Comparison of ENCODE assay signal across 2 cellular contexts in the genomic region with DNA sequence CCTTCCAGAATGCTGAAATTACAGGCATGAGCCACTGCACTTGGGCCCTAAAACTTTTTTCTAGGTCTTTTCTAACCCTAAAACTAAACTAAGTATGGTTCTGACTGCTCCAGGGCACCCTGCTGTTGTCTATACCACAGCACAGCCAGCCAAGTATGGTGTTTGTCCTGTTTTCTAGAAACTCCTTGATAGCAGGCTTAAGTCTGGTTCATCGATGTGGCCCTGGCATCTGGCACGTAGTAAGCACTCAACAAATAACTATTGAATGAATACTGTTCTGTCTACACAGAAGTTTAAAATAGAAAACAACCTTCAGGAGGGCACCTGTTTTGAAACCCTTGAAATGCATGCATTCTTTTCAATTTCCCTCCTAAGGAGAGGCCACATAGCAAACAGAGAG.
TF ChIP-seq lines count a peak whose summit lies in the region.

No MANE protein-coding gene starts in this region.

TF ChIP-seq in K562, 482 proteins besides CTCF, POLR2A, EP300 and RAD21 (continues in another document):
- TF ChIP-seq ARNT (IDR thresholded peaks at IDR 0.05) (no peak), FOS (IDR thresholded peaks at IDR 0.05; ENCODE audit: extremely low read depth, insufficient read length) (no peak), SMARCA5 (IDR thresholded peaks at IDR 0.05) (no peak), LEF1 (IDR thresholded peaks at IDR 0.05) (no peak), ZKSCAN1 (IDR thresholded peaks at IDR 0.05; ENCODE audit: low read depth, low read length) (no peak), GABPB1 (CRISPR knock-in tag; IDR thresholded peaks at IDR 0.05) (no peak), TEAD2 (tag; IDR thresholded peaks at IDR 0.05) (no peak), CBX1 (IDR thresholded peaks at IDR 0.05; ENCODE audit: low read depth) (no peak), ZNF707 (CRISPR knock-in tag; conservative IDR thresholded peaks at IDR 0.05) (no peak), XRCC4 (IDR thresholded peaks at IDR 0.05; ENCODE audit: extremely low read depth, insufficient read depth, insufficient read length) (no peak), SMARCE1 (IDR thresholded peaks at IDR 0.05) (no peak), RBM17 (IDR thresholded peaks at IDR 0.05; ENCODE audit: borderline replicate concordance, low read depth, low read length) (no peak), ZFX (CRISPR knock-in tag; IDR thresholded peaks at IDR 0.05) (no peak), SMARCA4 (IDR thresholded peaks at IDR 0.05) (no peak)
- TF ChIP-seq, protein P1, sequence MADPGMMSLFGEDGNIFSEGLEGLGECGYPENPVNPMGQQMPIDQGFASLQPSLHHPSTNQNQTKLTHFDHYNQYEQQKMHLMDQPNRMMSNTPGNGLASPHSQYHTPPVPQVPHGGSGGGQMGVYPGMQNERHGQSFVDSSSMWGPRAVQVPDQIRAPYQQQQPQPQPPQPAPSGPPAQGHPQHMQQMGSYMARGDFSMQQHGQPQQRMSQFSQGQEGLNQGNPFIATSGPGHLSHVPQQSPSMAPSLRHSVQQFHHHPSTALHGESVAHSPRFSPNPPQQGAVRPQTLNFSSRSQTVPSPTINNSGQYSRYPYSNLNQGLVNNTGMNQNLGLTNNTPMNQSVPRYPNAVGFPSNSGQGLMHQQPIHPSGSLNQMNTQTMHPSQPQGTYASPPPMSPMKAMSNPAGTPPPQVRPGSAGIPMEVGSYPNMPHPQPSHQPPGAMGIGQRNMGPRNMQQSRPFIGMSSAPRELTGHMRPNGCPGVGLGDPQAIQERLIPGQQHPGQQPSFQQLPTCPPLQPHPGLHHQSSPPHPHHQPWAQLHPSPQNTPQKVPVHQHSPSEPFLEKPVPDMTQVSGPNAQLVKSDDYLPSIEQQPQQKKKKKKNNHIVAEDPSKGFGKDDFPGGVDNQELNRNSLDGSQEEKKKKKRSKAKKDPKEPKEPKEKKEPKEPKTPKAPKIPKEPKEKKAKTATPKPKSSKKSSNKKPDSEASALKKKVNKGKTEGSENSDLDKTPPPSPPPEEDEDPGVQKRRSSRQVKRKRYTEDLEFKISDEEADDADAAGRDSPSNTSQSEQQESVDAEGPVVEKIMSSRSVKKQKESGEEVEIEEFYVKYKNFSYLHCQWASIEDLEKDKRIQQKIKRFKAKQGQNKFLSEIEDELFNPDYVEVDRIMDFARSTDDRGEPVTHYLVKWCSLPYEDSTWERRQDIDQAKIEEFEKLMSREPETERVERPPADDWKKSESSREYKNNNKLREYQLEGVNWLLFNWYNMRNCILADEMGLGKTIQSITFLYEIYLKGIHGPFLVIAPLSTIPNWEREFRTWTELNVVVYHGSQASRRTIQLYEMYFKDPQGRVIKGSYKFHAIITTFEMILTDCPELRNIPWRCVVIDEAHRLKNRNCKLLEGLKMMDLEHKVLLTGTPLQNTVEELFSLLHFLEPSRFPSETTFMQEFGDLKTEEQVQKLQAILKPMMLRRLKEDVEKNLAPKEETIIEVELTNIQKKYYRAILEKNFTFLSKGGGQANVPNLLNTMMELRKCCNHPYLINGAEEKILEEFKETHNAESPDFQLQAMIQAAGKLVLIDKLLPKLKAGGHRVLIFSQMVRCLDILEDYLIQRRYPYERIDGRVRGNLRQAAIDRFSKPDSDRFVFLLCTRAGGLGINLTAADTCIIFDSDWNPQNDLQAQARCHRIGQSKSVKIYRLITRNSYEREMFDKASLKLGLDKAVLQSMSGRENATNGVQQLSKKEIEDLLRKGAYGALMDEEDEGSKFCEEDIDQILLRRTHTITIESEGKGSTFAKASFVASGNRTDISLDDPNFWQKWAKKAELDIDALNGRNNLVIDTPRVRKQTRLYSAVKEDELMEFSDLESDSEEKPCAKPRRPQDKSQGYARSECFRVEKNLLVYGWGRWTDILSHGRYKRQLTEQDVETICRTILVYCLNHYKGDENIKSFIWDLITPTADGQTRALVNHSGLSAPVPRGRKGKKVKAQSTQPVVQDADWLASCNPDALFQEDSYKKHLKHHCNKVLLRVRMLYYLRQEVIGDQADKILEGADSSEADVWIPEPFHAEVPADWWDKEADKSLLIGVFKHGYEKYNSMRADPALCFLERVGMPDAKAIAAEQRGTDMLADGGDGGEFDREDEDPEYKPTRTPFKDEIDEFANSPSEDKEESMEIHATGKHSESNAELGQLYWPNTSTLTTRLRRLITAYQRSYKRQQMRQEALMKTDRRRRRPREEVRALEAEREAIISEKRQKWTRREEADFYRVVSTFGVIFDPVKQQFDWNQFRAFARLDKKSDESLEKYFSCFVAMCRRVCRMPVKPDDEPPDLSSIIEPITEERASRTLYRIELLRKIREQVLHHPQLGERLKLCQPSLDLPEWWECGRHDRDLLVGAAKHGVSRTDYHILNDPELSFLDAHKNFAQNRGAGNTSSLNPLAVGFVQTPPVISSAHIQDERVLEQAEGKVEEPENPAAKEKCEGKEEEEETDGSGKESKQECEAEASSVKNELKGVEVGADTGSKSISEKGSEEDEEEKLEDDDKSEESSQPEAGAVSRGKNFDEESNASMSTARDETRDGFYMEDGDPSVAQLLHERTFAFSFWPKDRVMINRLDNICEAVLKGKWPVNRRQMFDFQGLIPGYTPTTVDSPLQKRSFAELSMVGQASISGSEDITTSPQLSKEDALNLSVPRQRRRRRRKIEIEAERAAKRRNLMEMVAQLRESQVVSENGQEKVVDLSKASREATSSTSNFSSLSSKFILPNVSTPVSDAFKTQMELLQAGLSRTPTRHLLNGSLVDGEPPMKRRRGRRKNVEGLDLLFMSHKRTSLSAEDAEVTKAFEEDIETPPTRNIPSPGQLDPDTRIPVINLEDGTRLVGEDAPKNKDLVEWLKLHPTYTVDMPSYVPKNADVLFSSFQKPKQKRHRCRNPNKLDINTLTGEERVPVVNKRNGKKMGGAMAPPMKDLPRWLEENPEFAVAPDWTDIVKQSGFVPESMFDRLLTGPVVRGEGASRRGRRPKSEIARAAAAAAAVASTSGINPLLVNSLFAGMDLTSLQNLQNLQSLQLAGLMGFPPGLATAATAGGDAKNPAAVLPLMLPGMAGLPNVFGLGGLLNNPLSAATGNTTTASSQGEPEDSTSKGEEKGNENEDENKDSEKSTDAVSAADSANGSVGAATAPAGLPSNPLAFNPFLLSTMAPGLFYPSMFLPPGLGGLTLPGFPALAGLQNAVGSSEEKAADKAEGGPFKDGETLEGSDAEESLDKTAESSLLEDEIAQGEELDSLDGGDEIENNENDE (IDR thresholded peaks at IDR 0.05; ENCODE audit: low read depth, low read length): no peak
- TF ChIP-seq, protein P2, sequence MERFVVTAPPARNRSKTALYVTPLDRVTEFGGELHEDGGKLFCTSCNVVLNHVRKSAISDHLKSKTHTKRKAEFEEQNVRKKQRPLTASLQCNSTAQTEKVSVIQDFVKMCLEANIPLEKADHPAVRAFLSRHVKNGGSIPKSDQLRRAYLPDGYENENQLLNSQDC (CRISPR knock-in tag; IDR thresholded peaks at IDR 0.05): no peak
- TF ChIP-seq, protein P3, sequence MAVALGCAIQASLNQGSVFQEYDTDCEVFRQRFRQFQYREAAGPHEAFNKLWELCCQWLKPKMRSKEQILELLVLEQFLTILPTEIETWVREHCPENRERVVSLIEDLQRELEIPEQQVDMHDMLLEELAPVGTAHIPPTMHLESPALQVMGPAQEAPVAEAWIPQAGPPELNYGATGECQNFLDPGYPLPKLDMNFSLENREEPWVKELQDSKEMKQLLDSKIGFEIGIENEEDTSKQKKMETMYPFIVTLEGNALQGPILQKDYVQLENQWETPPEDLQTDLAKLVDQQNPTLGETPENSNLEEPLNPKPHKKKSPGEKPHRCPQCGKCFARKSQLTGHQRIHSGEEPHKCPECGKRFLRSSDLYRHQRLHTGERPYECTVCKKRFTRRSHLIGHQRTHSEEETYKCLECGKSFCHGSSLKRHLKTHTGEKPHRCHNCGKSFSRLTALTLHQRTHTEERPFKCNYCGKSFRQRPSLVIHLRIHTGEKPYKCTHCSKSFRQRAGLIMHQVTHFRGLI (CRISPR knock-in tag; IDR thresholded peaks at IDR 0.05): no peak

TF ChIP-seq in H1, 55 proteins besides CTCF, POLR2A, EP300 and RAD21:
- TF ChIP-seq NRF1 (IDR thresholded peaks at IDR 0.05; ENCODE audit: low read depth, low read length) (no peak), CBX5 (IDR thresholded peaks at IDR 0.05; ENCODE audit: low read depth, low read length) (no peak), SIN3A (conservative IDR thresholded peaks at IDR 0.05 in 1 of 2, IDR thresholded peaks at IDR 0.05 in 1 of 2; ENCODE audit: low read depth in 1 of 2, low read length in 2 of 2) (no peak), TBP (IDR thresholded peaks at IDR 0.05; ENCODE audit: low read depth, low read length) (no peak), JUND (IDR thresholded peaks at IDR 0.05; ENCODE audit: low read length) (no peak), SP1 (IDR thresholded peaks at IDR 0.05; ENCODE audit: low read depth, low read length) (no peak), POU5F1 (IDR thresholded peaks at IDR 0.05; ENCODE audit: low read depth, low read length) (no peak), TEAD4 (IDR thresholded peaks at IDR 0.05; ENCODE audit: low read depth, low read length) (no peak), HDAC6 (IDR thresholded peaks at IDR 0.05; ENCODE audit: low read depth, low read length) (no peak), FOSL1 (IDR thresholded peaks at IDR 0.05; ENCODE audit: insufficient read depth, low read depth, low read length) (no peak), ZNF274 (IDR thresholded peaks at IDR 0.05; ENCODE audit: borderline replicate concordance, extremely low read depth, low read length) (no peak), CREB1 (IDR thresholded peaks at IDR 0.05) (no peak), BACH1 (IDR thresholded peaks at IDR 0.05; ENCODE audit: low read length) (no peak), KDM4A (IDR thresholded peaks at IDR 0.05; ENCODE audit: low read depth, low read length, severe bottlenecking) (no peak), JUN (IDR thresholded peaks at IDR 0.05; ENCODE audit: low read depth, low read length) (no peak), GABPA (IDR thresholded peaks at IDR 0.05; ENCODE audit: borderline replicate concordance, insufficient read depth, low read length) (no peak)
- TF ChIP-seq, protein P4, sequence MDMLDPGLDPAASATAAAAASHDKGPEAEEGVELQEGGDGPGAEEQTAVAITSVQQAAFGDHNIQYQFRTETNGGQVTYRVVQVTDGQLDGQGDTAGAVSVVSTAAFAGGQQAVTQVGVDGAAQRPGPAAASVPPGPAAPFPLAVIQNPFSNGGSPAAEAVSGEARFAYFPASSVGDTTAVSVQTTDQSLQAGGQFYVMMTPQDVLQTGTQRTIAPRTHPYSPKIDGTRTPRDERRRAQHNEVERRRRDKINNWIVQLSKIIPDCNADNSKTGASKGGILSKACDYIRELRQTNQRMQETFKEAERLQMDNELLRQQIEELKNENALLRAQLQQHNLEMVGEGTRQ (IDR thresholded peaks at IDR 0.05; ENCODE audit: low read length): no peak
